ENCODE assay signal across 21 cellular contexts in the genomic region with DNA sequence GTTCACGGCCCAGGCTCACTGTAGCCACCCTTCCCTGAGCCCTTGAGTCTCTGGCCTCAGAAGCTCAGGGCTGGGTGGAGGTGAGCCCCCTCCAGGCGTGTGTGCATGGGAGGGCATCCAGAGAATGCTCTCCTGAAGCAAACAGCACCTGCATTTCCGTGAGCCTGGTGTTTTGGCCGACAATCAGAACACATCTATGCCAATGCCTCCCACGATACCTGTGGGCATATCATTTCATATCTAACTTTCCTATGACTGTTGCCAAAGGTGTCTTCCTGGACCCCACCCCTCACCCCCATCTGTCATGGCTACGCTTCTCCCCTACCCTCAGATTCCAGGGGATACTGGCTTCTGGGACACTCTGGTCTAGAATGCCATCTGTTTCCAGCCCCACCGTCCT. TPM values are rescaled to one million over a fixed set of nuclear protein-coding genes. Genes with fewer than 3 reads are reported as not detected.
A peak's percentile ranks its signal among the peaks of the same experiment; 100 is the strongest.
DNase-seq lines count a peak whose midpoint lies in the region; ATAC-seq, FAIRE-seq and TF ChIP-seq lines count a peak whose summit lies in the region.
"Had no signal": no experiment of that assay in that cellular context is flagged by ENCODE, and none has a peak within 500 bp of the region (broad histone marks: within the 10 kb centered on the region; RNA-seq: fewer than 3 reads in every experiment).

No MANE protein-coding gene starts in this region.

- no peak overlapping the region for H4K91ac ChIP-seq in H1 (replicated peaks; ENCODE audit: insufficient read length, low read length)

- H2BK120ac ChIP-seq in H1 (replicated peaks; ENCODE audit: low read depth, low read length) = no peak overlapping the region

- CTCF ChIA-PET in H1 (lab: Charles Lee; ENCODE audit: partially characterized antibody) = interaction anchor here (0.6 to 7.0 kb wide), 4 partner anchors 10 to 280 kb away, joined by 4 to 38 read pairs (median 18); no protein-coding TSS in a partner anchor
- CTCF ChIA-PET in activated CD4-positive, alpha-beta memory T cell treated with anti-CD3 and anti-CD28 coated beads for 36 hours (lab: Charles Lee) = no interaction called here

- peaks cover 0 to 56% (median 29%) of the 10 kb centered on the region in 12 donors for H3K4me1 ChIP-seq in heart left ventricle
- H3K4me1 ChIP-seq in H1 (replicated peaks in 1 of 4; ENCODE audit: control insufficient read depth in 3 of 4, insufficient read depth in 4 of 4, low read length in 3 of 4) = peaks cover 0 to 8% (median 1%) of the 10 kb centered on the region in 4 experiments; a peak in 1 of 7 replicates
- peaks cover 50% of the 10 kb centered on the region for H3K4me1 ChIP-seq in lower lobe of right lung
- H3K4me1 ChIP-seq in suprapubic skin = peaks cover 43% of the 10 kb centered on the region

- POLR2A ChIA-PET in H1 (lab: Charles Lee; ENCODE audit: partially characterized antibody) = no interaction called here
- POLR2A ChIA-PET in activated CD4-positive, alpha-beta memory T cell treated with anti-CD3 and anti-CD28 coated beads for 36 hours (lab: Charles Lee) = no interaction called here

- no peaks in the 10 kb centered on the region for H3K9me3 ChIP-seq in heart left ventricle
- no peaks in the 10 kb centered on the region for H3K9me3 ChIP-seq in H1 (ENCODE audit: insufficient read depth in 2 of 2, low read depth in 1 of 2, low read length in 1 of 2)
- no peaks in the 10 kb centered on the region for H3K9me3 ChIP-seq in lower lobe of right lung
- no peaks in the 10 kb centered on the region for H3K9me3 ChIP-seq in suprapubic skin

- H4K8ac ChIP-seq in H1 (ENCODE audit: extremely low read depth, insufficient read depth, low read length) = no peak overlapping the region

- no peaks in the 10 kb centered on the region for H3K9me3 Mint-ChIP-seq in activated CD4-positive, alpha-beta memory T cell treated with anti-CD3 and anti-CD28 coated beads for 36 hours
- H3K9me3 Mint-ChIP-seq: IgD-negative memory B cell had no signal

- no peak overlapping the region; a peak in 1 of 4 replicates for H3K4me2 ChIP-seq in H1 (ENCODE audit: insufficient read depth in 1 of 2, low read depth in 2 of 2, low read length in 2 of 2)

- peak overlapping the region; percentile 60; the same call in 1 of the 2 replicates for H2BK12ac ChIP-seq in H1 (ENCODE audit: low read depth, low read length)

- no peaks in the 10 kb centered on the region for H3K27me3 ChIP-seq in heart left ventricle
- peaks cover 0 to 2% (median 0%) of the 10 kb centered on the region in 4 experiments; a peak in 2 of 7 replicates for H3K27me3 ChIP-seq in H1 (replicated peaks in 1 of 4; ENCODE audit: control insufficient read depth in 3 of 4, extremely low read depth in 1 of 4, insufficient read depth in 3 of 4, low read length in 3 of 4)
- H3K27me3 ChIP-seq in lower lobe of right lung (ENCODE audit: low read depth) = no peaks in the 10 kb centered on the region
- no peaks in the 10 kb centered on the region for H3K27me3 ChIP-seq in suprapubic skin
- H3K27me3 ChIP-seq: MG63 had no signal

- no peaks in the 10 kb centered on the region for H3K79me1 ChIP-seq in H1 (ENCODE audit: low read depth, low read length)

- no peak overlapping the region; the same call in 1 of the 2 replicates for H3K18ac ChIP-seq in H1 (ENCODE audit: extremely low read depth, low read length)

- H3K9ac ChIP-seq in H1 (replicated peaks in 1 of 4; ENCODE audit: extremely low read depth in 1 of 4, low read depth in 3 of 4, low read length in 3 of 4) = no peak overlapping the region

- no peak overlapping the region for H3K4me3 ChIP-seq in heart left ventricle
- no peak overlapping the region for H3K4me3 ChIP-seq in H1 (ENCODE audit: extremely low read depth in 1 of 4, insufficient read depth in 2 of 4, low read depth in 3 of 4, low read length in 4 of 4)
- no peak overlapping the region for H3K4me3 ChIP-seq in lower lobe of right lung
- no peak overlapping the region for H3K4me3 ChIP-seq in suprapubic skin
- H3K4me3 ChIP-seq: MG63 had no signal

- H2BK5ac ChIP-seq in H1 (ENCODE audit: low read depth, low read length) = no peak overlapping the region

- H3K36me3 Mint-ChIP-seq in activated CD4-positive, alpha-beta memory T cell treated with anti-CD3 and anti-CD28 coated beads for 36 hours = no peaks in the 10 kb centered on the region
- H3K36me3 Mint-ChIP-seq: CD4-positive, alpha-beta memory T cell had no signal

- no peak for TF ChIP-seq RAD21 in H1 (IDR thresholded peaks at IDR 0.05 in 1 of 2, conservative IDR thresholded peaks at IDR 0.05 in 1 of 2; ENCODE audit: low read depth in 2 of 2, low read length in 2 of 2)

- H3K79me2 ChIP-seq in H1 (ENCODE audit: control insufficient read depth in 1 of 2, insufficient read depth in 2 of 2, low read length in 2 of 2) = no peaks in the 10 kb centered on the region

- no peaks in the 10 kb centered on the region for H3K36me3 ChIP-seq in heart left ventricle
- no peaks in the 10 kb centered on the region for H3K36me3 ChIP-seq in H1 (ENCODE audit: control insufficient read depth in 2 of 4, insufficient read depth in 4 of 4, low read length in 3 of 4)
- H3K36me3 ChIP-seq in lower lobe of right lung = no peaks in the 10 kb centered on the region
- no peaks in the 10 kb centered on the region for H3K36me3 ChIP-seq in suprapubic skin
- H3K36me3 ChIP-seq: MG63 had no signal

- peaks cover under 1% of the 10 kb centered on the region for H3K27me3 Mint-ChIP-seq in activated CD4-positive, alpha-beta memory T cell treated with anti-CD3 and anti-CD28 coated beads for 36 hours

- no peak overlapping the region for H2AK5ac ChIP-seq in H1 (ENCODE audit: low read depth, low read length)

- H3K27ac Mint-ChIP-seq in activated CD4-positive, alpha-beta memory T cell treated with anti-CD3 and anti-CD28 coated beads for 36 hours = no peak overlapping the region
- H3K27ac Mint-ChIP-seq: CD4-positive, alpha-beta memory T cell; IgD-negative memory B cell had no signal

- H2BK15ac ChIP-seq in H1 (ENCODE audit: low read length) = no peak overlapping the region

- no peak for FAIRE-seq in H1 (lab: Jason Lieb, UNC)
- FAIRE-seq: A204.1, RCC 7860 had no signal

- H3K23me2 ChIP-seq in H1 (ENCODE audit: low read depth, low read length) = no peaks in the 10 kb centered on the region

- peak overlapping the region; percentile 16 to 83 (median 66) for H3K27ac ChIP-seq in heart left ventricle
- no peak overlapping the region for H3K27ac ChIP-seq in H1 (ENCODE audit: low read depth, low read length)
- peak overlapping the region; percentile 77 for H3K27ac ChIP-seq in lower lobe of right lung
- H3K27ac ChIP-seq in suprapubic skin = peak overlapping the region; percentile 14

- TF ChIP-seq POLR2A in heart left ventricle (IDR thresholded peaks at IDR 0.05) (no peak), H1 (IDR thresholded peaks at IDR 0.05; ENCODE audit: control extremely low read depth in 1 of 2, low read depth in 2 of 2, low read length in 2 of 2) (no peak), suprapubic skin (IDR thresholded peaks at IDR 0.05) (no peak)

- 0 out of 2 replicates have a peak overlapping the region, but pooled peaks have one; percentile 48 for H2BK20ac ChIP-seq in H1 (ENCODE audit: low read length)

- H3K4ac ChIP-seq in H1 (replicated peaks; ENCODE audit: insufficient read length, low read depth, low read length) = no peak overlapping the region

- no peak for ATAC-seq in heart left ventricle
- no peak for ATAC-seq in Right ventricle myocardium inferior
- ATAC-seq in lower lobe of right lung = no peak
- ATAC-seq in GM18909 (IDR thresholded peaks at IDR 0.05; ENCODE audit: poor library complexity, unreplicated experiment) = no peak
- ATAC-seq: HCT116 had no signal

- H4K20me1 ChIP-seq in H1 (replicated peaks in 1 of 2; ENCODE audit: control insufficient read depth in 1 of 2, insufficient read depth in 2 of 2, low read length in 2 of 2) = no peaks in the 10 kb centered on the region

- H3K14ac ChIP-seq in H1 (ENCODE audit: insufficient read length) = no peak overlapping the region

- WGBS in heart left ventricle, 4 donors = 70 to 80% (median 77%) methylated on average over 7 of the region's 7 CpGs
- 72% methylated on average over 7 of the region's 7 CpGs; no CpG with 5 or more reads in 1 of the 2 experiments for WGBS in H1 (ENCODE audit: extremely low coverage in 1 of 2, insufficient coverage in 1 of 2, insufficient read length in 1 of 2, insufficient replicate concordance in 2 of 2, low coverage in 1 of 2, low lambda C conversion rate in 2 of 2, missing lambda C conversion rate in 1 of 2), 2 experiments
- 47% methylated on average over 7 of the region's 7 CpGs for WGBS in suprapubic skin

- no peak for DNase-seq in heart left ventricle
- DNase-seq in Right ventricle myocardium inferior (ENCODE audit: missing footprints) = no peak
- no peak for DNase-seq in H1 (ENCODE audit: low read depth in 1 of 2, low spot score in 2 of 2)
- DNase-seq in lower lobe of right lung = no peak
- DNase-seq in suprapubic skin (ENCODE audit: low spot score in 2 of 2) = no peak
- no peak for DNase-seq in NCI-H2196 treated with DMSO at 0.1 percent for 48 hours (lab: John Stamatoyannopoulos, UW; ENCODE audit: unreplicated experiment)
- no peak for DNase-seq in activated CD4-positive, alpha-beta memory T cell treated with anti-CD3 and anti-CD28 coated beads for 36 hours
- DNase-seq: CD4-positive, alpha-beta memory T cell; GDM1; Karpas-422; MG63; NCI-H1048; NCI-H1436; NCI-H526 treated with DMSO at 0.1 percent for 48 hours; NK-92 treated with Interleukin-12 subunit alpha and Interleukin-12 subunit beta, amount 100 ng/mL, for 24 hours; SHP77 treated with DMSO at 0.1 percent for 48 hours had no signal

- no peak overlapping the region for H3K56ac ChIP-seq in H1 (replicated peaks; ENCODE audit: insufficient read length, low read depth, low read length)

- no peak overlapping the region for H3K23ac ChIP-seq in H1 (ENCODE audit: insufficient read length)

- TF ChIP-seq EP300 in H1 (IDR thresholded peaks at IDR 0.05; ENCODE audit: borderline replicate concordance in 1 of 2, low read depth in 2 of 2, low read length in 2 of 2) (no peak), suprapubic skin (IDR thresholded peaks at IDR 0.05) (no peak)

- no peak overlapping the region for H3K4me3 Mint-ChIP-seq in activated CD4-positive, alpha-beta memory T cell treated with anti-CD3 and anti-CD28 coated beads for 36 hours
- H3K4me3 Mint-ChIP-seq: CD4-positive, alpha-beta memory T cell; IgD-negative memory B cell had no signal

- peaks cover 2% of the 10 kb centered on the region for H3K4me1 Mint-ChIP-seq in activated CD4-positive, alpha-beta memory T cell treated with anti-CD3 and anti-CD28 coated beads for 36 hours (ENCODE audit: low read depth)
- H3K4me1 Mint-ChIP-seq: IgD-negative memory B cell had no signal

- no peak for TF ChIP-seq CTCF in heart left ventricle (IDR thresholded peaks at IDR 0.05)
- TF ChIP-seq CTCF in H1 (IDR thresholded peaks at IDR 0.05; ENCODE audit: control extremely low read depth in 1 of 3, insufficient read depth in 1 of 3, low read depth in 1 of 3, low read length in 3 of 3) = no peak
- no peak for TF ChIP-seq CTCF in lower lobe of right lung (IDR thresholded peaks at IDR 0.05)
- TF ChIP-seq CTCF in suprapubic skin (IDR thresholded peaks at IDR 0.05) = no peak

- intact Hi-C loops in heart left ventricle (cut with DNase I) (loop anchor here in 1 of 10 donors (2.0 to 5.0 kb wide), 2 partner anchors 38 to 83 kb away; no protein-coding TSS in a partner anchor), Right ventricle myocardium inferior (cut with DNase I) (loop anchor here (5.0 kb wide), 1 partner anchor 38 kb away; no protein-coding TSS in a partner anchor), lower lobe of right lung (cut with DNase I) (no loop called here)
- intact Hi-C loops in activated CD4-positive, alpha-beta memory T cell treated with anti-CD3 and anti-CD28 coated beads for 36 hours (cut with micrococcal nuclease) = no loop called here

- no peak overlapping the region for H4K5ac ChIP-seq in H1 (ENCODE audit: insufficient read length, low read depth, low read length)

- H2AFZ ChIP-seq in H1 (ENCODE audit: low read length) = no peak overlapping the region

RNA-seq across cellular contexts. Expression of a gene that starts 53.3 kb away (rescaled TPM):
- 10 to 100 TPM; 12.4 to 57.2 (median 44.6) TPM for total RNA-seq in heart left ventricle
- 10 to 100 TPM; 15.4 to 23.5 TPM for polyA plus RNA-seq in heart left ventricle
- 58.8 TPM for total RNA-seq in Right ventricle myocardium inferior
- total RNA-seq in H1 (2021; fragmentation: NEBNext Ultra II Directional; extraction: Animal tissue kit (Norgen Biotek cat#: 25700)) = 15.6 and 16.8 TPM in 2 replicates
- polyA plus RNA-seq in H1 (2011; rRNA removed) = 7.9 and 11.2 TPM in 2 replicates
- 13.5 TPM for polyA plus RNA-seq in H1 (2011; cell fraction: cytosol; rRNA removed)
- 12.7 TPM for polyA plus RNA-seq in H1 (2011; cell fraction: nucleus; rRNA removed)
- polyA plus RNA-seq in H1 (2012, experiment 1 of 2) = 8.9 to 19.8 TPM (median 16.1 TPM) in 4 replicates
- polyA plus RNA-seq in H1 (2012, experiment 2 of 2) = 4.0 TPM
- polyA plus RNA-seq in H1 (2013, experiment 1 of 2) = 3.0 TPM
- polyA plus RNA-seq in H1 (2013, experiment 2 of 2) = 3.0 TPM
- 11.9 and 16.2 TPM in 2 replicates for polyA minus RNA-seq in H1 (2011; rRNA and poly(A)+ RNA removed)
- 7.3 TPM for polyA minus RNA-seq in H1 (2011; cell fraction: cytosol; rRNA and poly(A)+ RNA removed)
- polyA minus RNA-seq in H1 (2011; cell fraction: nucleus; rRNA and poly(A)+ RNA removed) = 5.5 TPM
- total RNA-seq in lower lobe of right lung = 5.5 TPM
- total RNA-seq in suprapubic skin = 1 to 10 TPM in 1 of 4 donors, under 1 TPM in 3; 0.34 to 1.3 (median 0.83) TPM
- 1 to 10 TPM; 2.7 to 3.9 TPM for total RNA-seq in activated CD4-positive, alpha-beta memory T cell treated with anti-CD3 and anti-CD28 coated beads for 36 hours
